27 cellular contexts compared by ENCODE assay signal in genomic region chr14:79299162-79299561, GRCh38.
"Had no signal": no experiment of that assay in that cellular context is flagged by ENCODE, and none has a peak within 500 bp of the region (broad histone marks: within the 10 kb centered on the region; RNA-seq: fewer than 3 reads in every experiment).

No MANE protein-coding gene starts in this region.

- H3K27ac ChIP-seq: epithelial cell of prostate, gastrocnemius medialis, lower lobe of right lung, neural progenitor cell, parathyroid adenoma, prostate gland, right atrium auricular region, suprapubic skin, transverse colon, upper lobe of right lung, uterus had no signal

- DNase-seq: cortex of kidney; effector memory CD8-positive, alpha-beta T cell; foreskin fibroblast; gastrocnemius medialis; head of caudate nucleus; kidney; left ventricle myocardium superior; lower lobe of right lung; naive thymus-derived CD4-positive, alpha-beta T cell; stimulated activated CD4-positive, alpha-beta T cell treated with anti-CD3 and anti-CD28 coated beads, Interleukin-12 subunit alpha, Interleukin-12 subunit beta, amount 100 ng/mL, for 4 hours; stimulated activated CD4-positive, alpha-beta T cell treated with anti-CD3 and anti-CD28 coated beads, Interleukin-1b, Interleukin-23, amount 100 ng/mL, for 48 hours; stimulated activated CD4-positive, alpha-beta T cell treated with anti-CD3 and anti-CD28 coated beads, Interleukin-4, amount 100 ng/mL, for 1 hour; stimulated activated CD8-positive, alpha-beta memory T cell treated with anti-CD3 and anti-CD28 coated beads, Interleukin-4, amount 100 ng/mL, for 48 hours; stimulated activated naive CD4-positive, alpha-beta T cell; stimulated activated naive CD8-positive, alpha-beta T cell treated with anti-CD3 and anti-CD28 coated beads, Interleukin-15, amount 100 ng/mL, for 72 hours; transverse colon; upper lobe of right lung; uterus had no signal

- H3K9ac ChIP-seq: neural progenitor cell, parathyroid adenoma had no signal

- H3K9me3 ChIP-seq: gastrocnemius medialis, lower lobe of right lung, prostate gland, right atrium auricular region, suprapubic skin, transverse colon, upper lobe of right lung, uterus had no signal

- ATAC-seq: effector memory CD8-positive, alpha-beta T cell; esophagus mucosa; gastrocnemius medialis; left ventricle myocardium superior; naive thymus-derived CD4-positive, alpha-beta T cell; sciatic nerve; stimulated activated naive CD8-positive, alpha-beta T cell treated with anti-CD3 and anti-CD28 coated beads, Interleukin-15, amount 100 ng/mL, for 72 hours; upper lobe of right lung had no signal

- H3K4me3 ChIP-seq: gastrocnemius medialis, lower lobe of right lung, neural progenitor cell, prostate gland, right atrium auricular region, smooth muscle cell, suprapubic skin, transverse colon, upper lobe of right lung, uterus had no signal

- H2AFZ ChIP-seq: neural progenitor cell, parathyroid adenoma had no signal

- FAIRE-seq: kidney had no signal

- H3K27me3 ChIP-seq: gastrocnemius medialis, neural progenitor cell, right atrium auricular region, suprapubic skin, transverse colon, upper lobe of right lung, uterus had no signal

- H3K36me3 ChIP-seq: gastrocnemius medialis, lower lobe of right lung, neural progenitor cell, prostate gland, right atrium auricular region, suprapubic skin, transverse colon, upper lobe of right lung, uterus had no signal

- H3K4me1 ChIP-seq: lower lobe of right lung, prostate gland, right atrium auricular region, suprapubic skin, upper lobe of right lung, uterus had no signal

- H3K4me2 ChIP-seq: neural progenitor cell, smooth muscle cell had no signal
